In genomic region chr7:1248459-1249131, GRCh38 we compare ENCODE assay signal across 1 cellular context.
TF ChIP-seq lines count a peak whose summit lies in the region.

No MANE protein-coding gene starts in this region.

TF ChIP-seq in HepG2, 621 proteins besides CTCF, POLR2A, EP300 and RAD21 (continued from another document):
- TF ChIP-seq ZNF460 (CRISPR knock-in tag; IDR thresholded peaks at IDR 0.05; ENCODE audit: borderline replicate concordance) (no peak), ZNF446 (CRISPR knock-in tag; IDR thresholded peaks at IDR 0.05) (no peak), ZMYM3 (CRISPR knock-in tag; IDR thresholded peaks at IDR 0.05) (no peak), MED8 (CRISPR knock-in tag; IDR thresholded peaks at IDR 0.05; ENCODE audit: insufficient replicate concordance) (no peak), ZSCAN9 (CRISPR knock-in tag; IDR thresholded peaks at IDR 0.05; ENCODE audit: borderline replicate concordance) (no peak), ZNF136 (CRISPR knock-in tag; IDR thresholded peaks at IDR 0.05; ENCODE audit: low read depth) (no peak)
